In genomic region chr1:111402083-111402482, GRCh38 we compare ENCODE assay signal across 13 cellular contexts.
"Had no signal": no experiment of that assay in that cellular context is flagged by ENCODE, and none has a peak within 500 bp of the region (broad histone marks: within the 10 kb centered on the region; RNA-seq: fewer than 3 reads in every experiment).

No MANE protein-coding gene starts in this region.

- H3K27me3 Mint-ChIP-seq: stimulated activated memory B cell treated with anti-CD40 and anti-IgM and Interleukin-4, amounts not matched to agents 10 μg/mL and 1 μg/mL and 100 μg/mL, for 72 hours had no signal

- H3K9me3 Mint-ChIP-seq: natural killer cell treated with Interleukin-12 subunit alpha and Interleukin-12 subunit beta and Interleukin-15 and Interleukin-18, amount 100 ng/mL, for 72 hours had no signal

- H3K27ac Mint-ChIP-seq: activated CD4-positive, alpha-beta T cell treated with anti-CD3 and anti-CD28 coated beads, Interleukin-2, amount 10 ng/mL, durations not matched to agents 7 days and 5 days; activated CD8-positive, alpha-beta memory T cell treated with anti-CD3 and anti-CD28 coated beads, Interleukin-2, amount 10 ng/mL, durations not matched to agents 7 days and 5 days; natural killer cell treated with Interleukin-12 subunit alpha and Interleukin-12 subunit beta and Interleukin-15 and Interleukin-18, amount 100 ng/mL, for 72 hours; stimulated activated memory B cell treated with anti-CD40 and anti-IgM and Interleukin-4, amounts not matched to agents 10 μg/mL and 1 μg/mL and 100 μg/mL, for 72 hours; T-helper 1 cell treated with Interleukin-12 subunit alpha and Interleukin-12 subunit beta and Interleukin-4 antibody, amounts not matched to agents 30 μg/mL and 1 μg/mL, for 36 hours had no signal

- H3K36me3 Mint-ChIP-seq: natural killer cell treated with Interleukin-12 subunit alpha and Interleukin-12 subunit beta and Interleukin-15 and Interleukin-18, amount 100 ng/mL, for 72 hours; stimulated activated memory B cell treated with anti-CD40 and anti-IgM and Interleukin-4, amounts not matched to agents 10 μg/mL and 1 μg/mL and 100 μg/mL, for 72 hours had no signal

- H3K4me3 Mint-ChIP-seq: activated CD4-positive, alpha-beta T cell treated with anti-CD3 and anti-CD28 coated beads, Interleukin-2, amount 10 ng/mL, durations not matched to agents 7 days and 5 days; activated CD8-positive, alpha-beta memory T cell treated with anti-CD3 and anti-CD28 coated beads, Interleukin-2, amount 10 ng/mL, durations not matched to agents 7 days and 5 days; natural killer cell treated with Interleukin-12 subunit alpha and Interleukin-12 subunit beta and Interleukin-15 and Interleukin-18, amount 100 ng/mL, for 72 hours; stimulated activated memory B cell treated with anti-CD40 and anti-IgM and Interleukin-4, amounts not matched to agents 10 μg/mL and 1 μg/mL and 100 μg/mL, for 72 hours; T-helper 1 cell treated with Interleukin-12 subunit alpha and Interleukin-12 subunit beta and Interleukin-4 antibody, amounts not matched to agents 30 μg/mL and 1 μg/mL, for 36 hours had no signal

- DNase-seq: activated CD4-positive, alpha-beta T cell treated with anti-CD3 and anti-CD28 coated beads, Interleukin-2, amount 10 ng/mL, durations not matched to agents 7 days and 5 days; activated CD8-positive, alpha-beta memory T cell treated with anti-CD3 and anti-CD28 coated beads, Interleukin-2, amount 10 ng/mL, durations not matched to agents 7 days and 5 days; activated gamma-delta T cell; hypothalamus; kidney; pancreas; right lobe of liver; thyroid gland; WERI-Rb-1 had no signal

- ATAC-seq: activated CD8-positive, alpha-beta memory T cell treated with anti-CD3 and anti-CD28 coated beads, Interleukin-2, amount 10 ng/mL, durations not matched to agents 7 days and 5 days; left lobe of liver; natural killer cell treated with Interleukin-12 subunit alpha and Interleukin-12 subunit beta and Interleukin-15 and Interleukin-18, amount 100 ng/mL, for 72 hours; right lobe of liver; stimulated activated memory B cell treated with anti-CD40 and anti-IgM and Interleukin-4, amounts not matched to agents 10 μg/mL and 1 μg/mL and 100 μg/mL, for 72 hours had no signal
